In the genomic region with DNA sequence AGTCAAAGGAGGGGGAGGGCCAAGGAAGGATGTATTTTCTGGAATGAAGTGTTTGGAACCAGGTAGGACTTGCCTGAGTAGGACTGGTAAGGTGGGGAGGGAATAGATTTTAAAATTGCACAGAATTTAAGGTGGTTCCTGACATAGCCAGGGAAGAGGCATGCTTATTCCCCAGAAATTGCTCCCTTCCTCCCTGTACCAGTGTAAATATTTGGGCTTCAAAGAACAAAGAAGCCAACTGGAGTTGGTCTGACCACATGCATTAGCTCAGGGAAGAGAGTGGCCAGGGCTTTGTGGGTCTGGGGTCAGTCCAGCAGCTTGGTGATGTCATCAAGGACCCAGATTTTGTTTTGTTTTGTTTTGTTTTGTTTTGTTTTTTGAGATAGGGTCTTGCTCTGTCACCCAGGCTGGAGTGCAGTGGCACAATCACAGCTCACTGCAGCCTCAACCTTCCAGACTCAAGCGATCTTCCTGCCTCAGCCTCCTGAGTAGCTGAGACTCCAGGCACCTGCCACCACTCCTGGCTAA, we compare ENCODE assay signal across 14 cellular contexts. TPM values are rescaled to one million over a fixed set of nuclear protein-coding genes. Genes with fewer than 3 reads are reported as not detected.
DNase-seq lines count a peak whose midpoint lies in the region; ATAC-seq and TF ChIP-seq lines count a peak whose summit lies in the region.
"Had no signal": no experiment of that assay in that cellular context is flagged by ENCODE, and none has a peak within 500 bp of the region (broad histone marks: within the 10 kb centered on the region; RNA-seq: fewer than 3 reads in every experiment).

No MANE protein-coding gene starts in this region.

- H3K4me3 ChIP-seq in lung: no peak overlapping the region
- H3K4me3 ChIP-seq: GM23248 had no signal

- H3K27ac ChIP-seq in lung (ENCODE audit: low read depth in 1 of 2, low read length in 1 of 2): no peak overlapping the region
- H3K27ac ChIP-seq: GM23248 had no signal

- 94 to 100% methylated on average over 1 of the region's 1 CpG for WGBS in lung, 2 donors

- no peaks in the 10 kb centered on the region for H3K36me3 ChIP-seq in lung (ENCODE audit: control insufficient read depth in 2 of 2, insufficient read depth in 2 of 2, low read length in 2 of 2)

- DNase-seq in COLO668 (lab: John Stamatoyannopoulos, UW; ENCODE audit: unreplicated experiment) (peak; percentile 7), DMS53 (lab: John Stamatoyannopoulos, UW) (peak; percentile 34), NCI-H69 (lab: John Stamatoyannopoulos, UW) (peak; percentile 67), lung (ENCODE audit: low spot score) (peak; percentile 18)
- DNase-seq in NK-92 treated with Interleukin-12 subunit alpha and Interleukin-12 subunit beta, amount 100 ng/mL, for 24 hours (lab: John Stamatoyannopoulos, UW): no peak
- DNase-seq: C1 segment of cervical spinal cord; CD4-positive, alpha-beta T cell; DMS79; GM23248; IMR-90; KBM-7 had no signal

- no peak for TF ChIP-seq CTCF in lung (IDR thresholded peaks at IDR 0.05; ENCODE audit: control extremely low read depth, extremely low read depth)

- peaks cover 0 to 2% of the 10 kb centered on the region in 2 donors for H3K9me3 ChIP-seq in lung (ENCODE audit: control insufficient read depth in 2 of 2, insufficient read depth in 1 of 2, low read length in 1 of 2)

- no peaks in the 10 kb centered on the region for H3K27me3 ChIP-seq in lung (ENCODE audit: control insufficient read depth, insufficient read depth)

- ATAC-seq in lung (ENCODE audit: insufficient read depth, low FRiP score): no peak
- ATAC-seq in GM21717 (IDR thresholded peaks at IDR 0.05; ENCODE audit: unreplicated experiment): no peak
- no peak for ATAC-seq in GM21515 (IDR thresholded peaks at IDR 0.05; ENCODE audit: unreplicated experiment)
- ATAC-seq: HCT116 had no signal

- H3K4me1 ChIP-seq in lung (ENCODE audit: control insufficient read depth in 2 of 2, insufficient read depth in 2 of 2, low read length in 2 of 2): no peaks in the 10 kb centered on the region

RNA-seq across cellular contexts. Expression of a gene that starts 9.3 kb away (rescaled TPM):
- total RNA-seq in lung: 10 to 100 TPM; 45.5 to 50.9 TPM
- polyA plus RNA-seq in lung: 10 to 100 TPM in 1 of 2 donors, 1 to 10 TPM in 1; 8.8 to 10.1 TPM
